Comparison of ENCODE assay signal across 1 cellular context in genomic region chr1:84719477-84720274, GRCh38.
TF ChIP-seq lines count a peak whose summit lies in the region.

No MANE protein-coding gene starts in this region.

TF ChIP-seq in SK-N-SH, 30 proteins besides CTCF, POLR2A, EP300 and RAD21 (continued from another document):
- peak; percentile 69; the same call in 1 of the 2 replicates for TF ChIP-seq ZBTB33 (IDR thresholded peaks at IDR 0.05; ENCODE audit: borderline replicate concordance, low read depth)
- no peak for TF ChIP-seq MXI1 (IDR thresholded peaks at IDR 0.05; ENCODE audit: low read depth, low read length)
- 0 out of 2 replicates have a peak, but pooled peaks have one; percentile 9 for TF ChIP-seq TAF1 (IDR thresholded peaks at IDR 0.05; ENCODE audit: borderline replicate concordance, low read depth, low read length)
- no peak for TF ChIP-seq RCOR1 (IDR thresholded peaks at IDR 0.05; ENCODE audit: low read length)
- 0 out of 2 replicates have a peak, but pooled peaks have one; percentile 18 for TF ChIP-seq GABPA (IDR thresholded peaks at IDR 0.05; ENCODE audit: low read depth)
- TF ChIP-seq RXRA (IDR thresholded peaks at IDR 0.05; ENCODE audit: borderline replicate concordance, low read depth) = no peak
- no peak for TF ChIP-seq ELF1 (IDR thresholded peaks at IDR 0.05)
- TF ChIP-seq USF2 (IDR thresholded peaks at IDR 0.05; ENCODE audit: borderline replicate concordance, low read depth, low read length) = no peak
- TF ChIP-seq REST (IDR thresholded peaks at IDR 0.05; ENCODE audit: low read depth, low read length) = no peak
- TF ChIP-seq MAX (IDR thresholded peaks at IDR 0.05; ENCODE audit: low read depth) = 0 out of 2 replicates have a peak, but pooled peaks have one; percentile 24
- no peak for TF ChIP-seq MEF2A (IDR thresholded peaks at IDR 0.05; ENCODE audit: borderline replicate concordance, low read depth)
- TF ChIP-seq CHD2 (IDR thresholded peaks at IDR 0.05; ENCODE audit: low read length, partially characterized antibody) = no peak
- TF ChIP-seq USF1 (IDR thresholded peaks at IDR 0.05; ENCODE audit: borderline replicate concordance, low read depth) = no peak
- peak; percentile 89 for TF ChIP-seq NFIC (IDR thresholded peaks at IDR 0.05; ENCODE audit: borderline replicate concordance)
- TF ChIP-seq SIN3A (IDR thresholded peaks at IDR 0.05; ENCODE audit: borderline replicate concordance, low read depth, low read length) = peak; percentile 44; the same call in 1 of the 2 replicates
- TF ChIP-seq YY1 (IDR thresholded peaks at IDR 0.05; ENCODE audit: low read depth) = peak; percentile 54
- no peak for TF ChIP-seq IRF3 (IDR thresholded peaks at IDR 0.05; ENCODE audit: low read depth, low read length)
- peak; percentile 74; the same call in 1 of the 2 replicates for TF ChIP-seq FOXM1 (IDR thresholded peaks at IDR 0.05; ENCODE audit: low read depth)
- TF ChIP-seq SMC3 (IDR thresholded peaks at IDR 0.05; ENCODE audit: low read depth, low read length) = no peak
- no peak for TF ChIP-seq GATA2 (CRISPR knock-in tag; IDR thresholded peaks at IDR 0.05)
- peak; percentile 93 for TF ChIP-seq TCF12 (IDR thresholded peaks at IDR 0.05)
- TF ChIP-seq FOXJ3 (CRISPR knock-in tag; IDR thresholded peaks at IDR 0.05) = no peak
